In the genomic region with DNA sequence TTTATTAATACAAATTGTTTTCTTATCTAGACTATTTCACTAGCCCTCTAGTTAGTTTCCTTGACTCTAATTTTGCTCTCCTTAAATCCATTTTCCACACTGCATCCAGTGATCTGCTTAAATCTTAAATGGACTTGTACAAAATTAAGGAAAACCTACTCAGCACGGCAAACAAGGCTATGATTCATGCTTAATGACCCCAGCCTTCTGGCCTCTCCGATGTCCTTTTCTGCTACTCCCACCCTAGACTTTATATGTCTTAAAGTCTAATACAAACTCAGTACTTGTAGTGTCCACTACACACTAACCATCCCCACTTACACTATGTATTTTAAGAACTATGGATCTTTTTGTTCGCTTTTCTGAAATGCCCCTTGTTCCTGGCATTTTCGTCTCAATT, we compare ENCODE assay signal across 8 cellular contexts. TPM values are rescaled to one million over a fixed set of nuclear protein-coding genes. Genes with fewer than 3 reads are reported as not detected.
A peak's percentile ranks its signal among the peaks of the same experiment; 100 is the strongest.
DNase-seq lines count a peak whose midpoint lies in the region; ATAC-seq and TF ChIP-seq lines count a peak whose summit lies in the region.

No MANE protein-coding gene starts in this region.

- H3K9me3 ChIP-seq in Peyer's patch (no peaks in the 10 kb centered on the region), gastrocnemius medialis (no peaks in the 10 kb centered on the region)

- DNase-seq in GM06990 (ENCODE audit: extremely low read depth, insufficient read length), result no peak
- no peak for DNase-seq in Peyer's patch
- DNase-seq in fibroblast of gingiva (ENCODE audit: low read depth), result peak; percentile 18
- DNase-seq in gastrocnemius medialis, result no peak
- DNase-seq in D341Med (ENCODE audit: low spot score), result no peak
- no peak for DNase-seq in iPS-NIHi11 (ENCODE audit: low spot score)
- no peak for DNase-seq in NCI-H2029 treated with DMSO at 0.1 percent for 48 hours (lab: John Stamatoyannopoulos, UW)

- in situ Hi-C loops in gastrocnemius medialis (cut with MboI; ENCODE audit: low sequenced_read_pairs in 4 of 4), result loop anchor here in 3 of 4 donors (5.0 to 25.0 kb wide), 3 partner anchors 93 to 341 kb away; a partner anchor contains a TSS

- H3K27me3 ChIP-seq in GM06990 (replicated peaks; ENCODE audit: control insufficient read depth, insufficient read depth, low read length) (no peaks in the 10 kb centered on the region), Peyer's patch (no peaks in the 10 kb centered on the region), gastrocnemius medialis (no peaks in the 10 kb centered on the region)

- ATAC-seq in gastrocnemius medialis (no peak), GM19397 (IDR thresholded peaks at IDR 0.05; ENCODE audit: unreplicated experiment) (no peak)

- TF ChIP-seq POLR2A in Peyer's patch (IDR thresholded peaks at IDR 0.05) (no peak), gastrocnemius medialis (IDR thresholded peaks at IDR 0.05) (no peak)

- no peak for TF ChIP-seq CTCF in GM06990 (IDR thresholded peaks at IDR 0.05; ENCODE audit: insufficient read depth, low read length, poor library complexity, severe bottlenecking)
- no peak for TF ChIP-seq CTCF in Peyer's patch (IDR thresholded peaks at IDR 0.05)
- TF ChIP-seq CTCF in gastrocnemius medialis (IDR thresholded peaks at IDR 0.05 in 4 of 5, conservative IDR thresholded peaks at IDR 0.05 in 1 of 5), result no peak

- H3K36me3 ChIP-seq in GM06990 (ENCODE audit: control insufficient read depth, insufficient read depth, low read length) (peaks cover 2% of the 10 kb centered on the region), Peyer's patch (no peaks in the 10 kb centered on the region), gastrocnemius medialis (no peaks in the 10 kb centered on the region)

- no peak overlapping the region for H3K27ac ChIP-seq in Peyer's patch
- peak overlapping the region; percentile 93 to 100 (median 100) for H3K27ac ChIP-seq in gastrocnemius medialis

- H3K4me1 ChIP-seq in Peyer's patch (peaks cover 0 to 19% (median 4%) of the 10 kb centered on the region in 4 donors), gastrocnemius medialis (peaks cover 34 to 36% of the 10 kb centered on the region in 2 donors)

- intact Hi-C loops in gastrocnemius medialis (cut with DNase I; ENCODE audit: low total_unique reads), result no loop called here

- H3K4me3 ChIP-seq in GM06990 (replicated peaks; ENCODE audit: low read depth, low read length), result peak overlapping the region; percentile 100
- H3K4me3 ChIP-seq in Peyer's patch, result peak overlapping the region; percentile 67 to 95 (median 78)
- H3K4me3 ChIP-seq in gastrocnemius medialis, result peak overlapping the region; percentile 67 to 99 (median 94)

RNA-seq across cellular contexts. Expression of a gene that starts 2.2 kb away (rescaled TPM):
- total RNA-seq in Peyer's patch (10 to 100 TPM; 38.8 to 76.9 (median 57.5) TPM), gastrocnemius medialis (100 to 1,000 TPM in 3 of 4 donors, 10 to 100 TPM in 1; 99.5 to 150 (median 127) TPM)

RNA-seq across cellular contexts. Expression of a gene that starts 2.5 kb away (rescaled TPM):
- total RNA-seq in Peyer's patch (10 to 100 TPM in 1 of 4 donors, 1 to 10 TPM in 3; 1.8 to 42.1 (median 5.2) TPM), gastrocnemius medialis (1 to 10 TPM; 4.6 to 7.8 (median 5.6) TPM)

Comparison
In these comparisons a context has a peak if more than half of its experiments do, and no peak if none do; other contexts are left out.
1. H3K27ac ChIP-seq: peak in gastrocnemius medialis (4 of 4); none in Peyer's patch (0 of 4).
2. Peak in every context shown above with its lines, with median percentiles within 50 percentile points of each other: H3K4me3 ChIP-seq.